Comparison of ENCODE assay signal across 17 cellular contexts in the genomic region with DNA sequence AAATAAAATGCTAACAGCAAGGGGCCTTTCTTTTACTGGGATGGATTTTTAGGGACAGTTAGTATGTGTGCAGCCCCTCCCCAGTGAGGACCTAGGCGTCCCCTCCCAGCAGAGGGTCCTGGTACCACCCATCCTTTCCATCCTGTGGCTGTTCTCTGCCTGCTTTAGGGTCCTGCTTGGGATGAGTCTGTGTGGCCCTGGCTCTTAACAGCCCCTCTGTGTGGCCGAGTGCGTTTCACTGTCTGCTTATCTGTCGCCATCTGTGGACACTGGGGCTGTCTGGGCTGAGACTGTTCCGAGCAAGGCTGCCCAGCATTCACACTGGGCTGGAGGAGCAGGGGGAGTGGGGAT. TPM values are rescaled to one million over a fixed set of nuclear protein-coding genes. Genes with fewer than 3 reads are reported as not detected.
A peak's percentile ranks its signal among the peaks of the same experiment; 100 is the strongest.
DNase-seq lines count a peak whose midpoint lies in the region; ATAC-seq and TF ChIP-seq lines count a peak whose summit lies in the region.
"Had no signal": no experiment of that assay in that cellular context is flagged by ENCODE, and none has a peak within 500 bp of the region (broad histone marks: within the 10 kb centered on the region; RNA-seq: fewer than 3 reads in every experiment).

No MANE protein-coding gene starts in this region.

- no peak overlapping the region for H2BK5ac ChIP-seq in neuronal stem cell (ENCODE audit: low read length)

- H3K9me3 Mint-ChIP-seq in glutamatergic neuron (ENCODE audit: unreplicated experiment) = peaks cover 22% of the 10 kb centered on the region
- no peaks in the 10 kb centered on the region for H3K9me3 Mint-ChIP-seq in mesothelial cell of epicardium
- H3K9me3 Mint-ChIP-seq in CD4-positive, alpha-beta T cell = no peaks in the 10 kb centered on the region
- H3K9me3 Mint-ChIP-seq: activated T-cell treated with anti-CD3 and anti-CD28 coated beads, Interleukin-2, amount 50 U/mL, for 24 hours had no signal

- no peak overlapping the region for H2BK12ac ChIP-seq in neuronal stem cell (ENCODE audit: low read length)

- no peak for ATAC-seq in GM21360 (IDR thresholded peaks at IDR 0.05; ENCODE audit: unreplicated experiment)
- no peak for ATAC-seq in HG03175 (IDR thresholded peaks at IDR 0.05; ENCODE audit: unreplicated experiment)
- ATAC-seq in CD4-positive, alpha-beta T cell (ENCODE audit: poor library complexity) = no peak
- ATAC-seq: HCT116 had no signal

- TF ChIP-seq CTCF in C4-2B (conservative IDR thresholded peaks at IDR 0.05) (no peak), Peyer's patch (IDR thresholded peaks at IDR 0.05) (no peak), glutamatergic neuron (IDR thresholded peaks at IDR 0.05; ENCODE audit: partially characterized antibody, unreplicated experiment) (no peak), mesothelial cell of epicardium (IDR thresholded peaks at IDR 0.05; ENCODE audit: unreplicated experiment) (no peak)
- TF ChIP-seq CTCF in CD4-positive, alpha-beta T cell (IDR thresholded peaks at IDR 0.05) = no peak

- peaks cover 13% of the 10 kb centered on the region for H3K79me1 ChIP-seq in neuronal stem cell (ENCODE audit: low read depth, low read length)

- H2AK5ac ChIP-seq in neuronal stem cell (ENCODE audit: low read depth, low read length) = peak overlapping the region; percentile 99

- H3K4me1 Mint-ChIP-seq in glutamatergic neuron (ENCODE audit: low read depth, unreplicated experiment) = peaks cover 60% of the 10 kb centered on the region
- H3K4me1 Mint-ChIP-seq in mesothelial cell of epicardium = peaks cover 33% of the 10 kb centered on the region
- H3K4me1 Mint-ChIP-seq in CD4-positive, alpha-beta T cell (ENCODE audit: low read depth) = no peaks in the 10 kb centered on the region

- H3K4me1 ChIP-seq in Peyer's patch (peaks cover 0 to 72% (median 2%) of the 10 kb centered on the region in 4 donors), neuronal stem cell (ENCODE audit: control insufficient read depth in 2 of 2, insufficient read depth in 1 of 2, low read depth in 1 of 2, low read length in 2 of 2) (peaks cover 25 to 34% of the 10 kb centered on the region in 2 donors)

- peak overlapping the region; percentile 88 for H3K27ac ChIP-seq in C4-2B
- peak overlapping the region in 3 of 4 donors; percentile 51 to 99 (median 78) for H3K27ac ChIP-seq in Peyer's patch
- H3K27ac ChIP-seq in neuronal stem cell (replicated peaks; ENCODE audit: low read length) = no peak overlapping the region
- H3K27ac ChIP-seq in CD4-positive, alpha-beta T cell (ENCODE audit: low read depth, low read length) = no peak overlapping the region
- H3K27ac ChIP-seq: coronary artery, KMS-11 had no signal

- no peak overlapping the region for H4K91ac ChIP-seq in neuronal stem cell (ENCODE audit: low read depth, low read length, poor library complexity)

- TF ChIP-seq POLR2A in Peyer's patch (IDR thresholded peaks at IDR 0.05) = no peak

- H3K27ac Mint-ChIP-seq in glutamatergic neuron (ENCODE audit: unreplicated experiment) (peak overlapping the region; percentile 95), mesothelial cell of epicardium (no peak overlapping the region)
- no peak overlapping the region for H3K27ac Mint-ChIP-seq in CD4-positive, alpha-beta T cell
- H3K27ac Mint-ChIP-seq: activated T-cell treated with anti-CD3 and anti-CD28 coated beads, Interleukin-2, amount 50 U/mL, for 24 hours had no signal

- H2AFZ ChIP-seq in neuronal stem cell (ENCODE audit: low read length) = no peak overlapping the region

- H3K9ac ChIP-seq in neuronal stem cell (ENCODE audit: low read depth, low read length, poor library complexity) = no peak overlapping the region
- H3K9ac ChIP-seq: KMS-11 had no signal

- H3K4me3 ChIP-seq in Peyer's patch = no peak overlapping the region
- no peak overlapping the region for H3K4me3 ChIP-seq in neuronal stem cell (ENCODE audit: low read length in 2 of 2)
- H3K4me3 ChIP-seq: coronary artery, lung had no signal

- H4K8ac ChIP-seq in neuronal stem cell (ENCODE audit: low read depth, low read length) = peak overlapping the region; percentile 29

- CTCF ChIA-PET in CD4-positive, alpha-beta T cell (lab: Charles Lee) = no interaction called here

- H3K36me3 Mint-ChIP-seq in glutamatergic neuron (ENCODE audit: unreplicated experiment) (no peaks in the 10 kb centered on the region), mesothelial cell of epicardium (no peaks in the 10 kb centered on the region)
- no peaks in the 10 kb centered on the region for H3K36me3 Mint-ChIP-seq in CD4-positive, alpha-beta T cell (ENCODE audit: low read depth)

- H3K23ac ChIP-seq in neuronal stem cell (ENCODE audit: low read depth, low read length, poor library complexity) = peak overlapping the region; percentile 83

- DNase-seq in Peyer's patch (peak in 1 of 3 donors; percentile 45), glutamatergic neuron (peak; percentile 58), neuronal stem cell (ENCODE audit: low spot score) (no peak), mesothelial cell of epicardium (ENCODE audit: low spot score in 2 of 2, unreplicated experiment in 2 of 2) (no peak)
- DNase-seq in CD4-positive, alpha-beta T cell = no peak
- DNase-seq: activated CD4-positive, alpha-beta T cell treated with anti-CD3 and anti-CD28 coated beads for 48 hours; activated T-cell treated with anti-CD3 and anti-CD28 coated beads, Interleukin-2, amount 50 U/mL, for 24 hours; NCI-H1436; NCI-H446 treated with DMSO at 0.1 percent for 48 hours; stimulated activated CD4-positive, alpha-beta T cell treated with anti-CD3 and anti-CD28 coated beads, Interleukin-12 subunit alpha, Interleukin-12 subunit beta, amount 100 ng/mL, for 4 hours had no signal

- POLR2A ChIA-PET in CD4-positive, alpha-beta T cell (lab: Charles Lee) = no interaction called here

- peak overlapping the region; percentile 1 for H2BK120ac ChIP-seq in neuronal stem cell (ENCODE audit: low read depth, low read length)

- peak overlapping the region; percentile 70 for H2BK15ac ChIP-seq in neuronal stem cell (ENCODE audit: low read length)

- H3K4me3 Mint-ChIP-seq in glutamatergic neuron (ENCODE audit: unreplicated experiment) = peak overlapping the region; percentile 57
- no peak overlapping the region for H3K4me3 Mint-ChIP-seq in mesothelial cell of epicardium
- no peak overlapping the region for H3K4me3 Mint-ChIP-seq in CD4-positive, alpha-beta T cell
- H3K4me3 Mint-ChIP-seq: activated T-cell treated with anti-CD3 and anti-CD28 coated beads, Interleukin-2, amount 50 U/mL, for 24 hours had no signal

- H3K18ac ChIP-seq in neuronal stem cell (ENCODE audit: low read length) = peak overlapping the region; percentile 86

- H3K36me3 ChIP-seq in Peyer's patch (no peaks in the 10 kb centered on the region), neuronal stem cell (replicated peaks in 1 of 2; ENCODE audit: control insufficient read depth in 2 of 2, insufficient read depth in 2 of 2, low read length in 2 of 2) (no peaks in the 10 kb centered on the region)

- H3K4ac ChIP-seq in neuronal stem cell (ENCODE audit: low read length) = no peak overlapping the region

- no peak overlapping the region for H3K4me2 ChIP-seq in neuronal stem cell (ENCODE audit: insufficient read depth, low read length, poor library complexity, severe bottlenecking)
- H3K4me2 ChIP-seq: KMS-11 had no signal

- H3K27me3 Mint-ChIP-seq in glutamatergic neuron (ENCODE audit: unreplicated experiment) (peaks cover 17% of the 10 kb centered on the region), mesothelial cell of epicardium (ENCODE audit: low read depth) (no peaks in the 10 kb centered on the region)
- H3K27me3 Mint-ChIP-seq in CD4-positive, alpha-beta T cell = no peaks in the 10 kb centered on the region
- H3K27me3 Mint-ChIP-seq: activated T-cell treated with anti-CD3 and anti-CD28 coated beads, Interleukin-2, amount 50 U/mL, for 24 hours had no signal

- no peak overlapping the region for H3K14ac ChIP-seq in neuronal stem cell (ENCODE audit: low read length)

- intact Hi-C loops in CD4-positive, alpha-beta T cell (cut with DNase I, micrococcal nuclease) = no loop called here

- peaks cover 0 to 3% (median 0%) of the 10 kb centered on the region in 4 donors for H3K9me3 ChIP-seq in Peyer's patch
- peaks cover 0 to 3% of the 10 kb centered on the region in 2 donors for H3K9me3 ChIP-seq in neuronal stem cell (replicated peaks in 1 of 2; ENCODE audit: control insufficient read depth in 2 of 2, insufficient read depth in 1 of 2, low read depth in 1 of 2, low read length in 2 of 2)
- no peaks in the 10 kb centered on the region for H3K9me3 ChIP-seq in CD4-positive, alpha-beta T cell (ENCODE audit: control insufficient read depth, low read length)

- WGBS in neuronal stem cell (ENCODE audit: extremely low coverage in 2 of 2, insufficient read length in 2 of 2, insufficient replicate concordance in 1 of 2), 2 donors = no CpG with 5 or more reads among the region's 5 CpGs

- H3K27me3 ChIP-seq in Peyer's patch (no peaks in the 10 kb centered on the region), neuronal stem cell (ENCODE audit: control insufficient read depth in 3 of 3, insufficient read depth in 3 of 3, low read depth in 1 of 3, low read length in 3 of 3) (peaks cover 0 to 9% (median 0%) of the 10 kb centered on the region in 3 experiments)
- no peaks in the 10 kb centered on the region for H3K27me3 ChIP-seq in CD4-positive, alpha-beta T cell (ENCODE audit: control insufficient read depth, insufficient read depth, low read length)

RNA-seq across cellular contexts. Expression of a gene that starts 17.0 kb away (rescaled TPM):
- total RNA-seq in Peyer's patch (100 to 1,000 TPM; 155 to 577 (median 259) TPM), glutamatergic neuron (ENCODE audit: unreplicated experiment) (336 TPM), mesothelial cell of epicardium (57.0 to 66.0 TPM (median 57.5 TPM) in 3 replicates)
- 22.1 TPM for polyA plus RNA-seq in neuronal stem cell (2013, experiment 1 of 2)
- polyA plus RNA-seq in neuronal stem cell (2013, experiment 2 of 2) = 22.8 TPM
- under 1 TPM; 0.19 to 0.22 TPM for total RNA-seq in CD4-positive, alpha-beta T cell

Comparison
In these comparisons a context has a peak if more than half of its experiments do, and no peak if none do; other contexts are left out.
1. H3K27ac ChIP-seq: peak in C4-2B (single experiment) and Peyer's patch (3 of 4); none in neuronal stem cell (single experiment) and CD4-positive, alpha-beta T cell (single experiment).
2. RNA of a gene that starts 17.0 kb away (total RNA-seq): 336 TPM in glutamatergic neuron (single experiment), 155 to 577 TPM in Peyer's patch and 57.0 to 66.0 TPM in mesothelial cell of epicardium; 0.19 to 0.22 TPM in CD4-positive, alpha-beta T cell; every median in the first group is over 10 times any median in the second.